In the genomic region with DNA sequence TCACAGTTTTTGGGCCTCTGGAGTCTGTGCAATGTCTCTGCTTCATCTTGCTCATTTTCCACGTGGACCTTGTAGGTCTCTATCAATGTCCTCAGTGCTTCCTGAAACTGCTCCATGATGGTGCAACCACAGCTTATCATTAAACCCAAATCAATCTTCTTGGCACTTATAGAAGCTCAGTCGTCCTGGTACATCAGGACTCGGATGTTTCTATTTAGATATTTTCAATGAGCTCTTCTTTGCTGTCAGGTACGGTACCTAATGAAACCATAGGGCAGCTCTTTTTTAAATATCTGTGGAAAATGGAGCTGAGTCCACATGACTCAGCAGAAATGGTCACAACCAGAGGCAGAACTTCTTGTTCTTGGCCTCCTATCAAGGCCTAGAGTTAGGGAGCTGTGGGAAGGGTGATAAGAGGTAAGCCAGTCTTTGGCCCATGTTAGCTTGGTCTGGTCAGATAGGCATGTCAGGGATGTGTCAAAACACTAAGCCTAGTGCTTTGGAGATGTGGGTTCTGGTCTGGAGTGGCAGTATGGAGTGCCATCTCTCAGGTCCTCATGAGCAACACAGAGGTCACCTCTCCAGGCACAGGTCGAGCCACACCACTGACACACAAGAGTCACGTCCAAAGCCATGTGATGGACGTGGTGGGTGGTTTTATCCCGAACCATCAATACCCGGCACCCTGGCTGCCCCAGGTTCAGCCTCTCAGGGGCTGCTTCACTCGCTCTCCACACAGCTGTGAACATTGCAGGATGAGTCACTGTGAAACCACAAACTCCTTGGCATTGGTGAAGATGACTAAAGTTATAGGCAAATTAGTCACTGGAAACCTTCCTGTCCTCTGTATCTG, we compare ENCODE assay signal across 1 cellular context.
TF ChIP-seq lines count a peak whose summit lies in the region.

No MANE protein-coding gene starts in this region.

TF ChIP-seq in K562, 482 proteins besides CTCF, POLR2A, EP300 and RAD21 (continued from another document and continues in another):
- TF ChIP-seq ZBTB40 (IDR thresholded peaks at IDR 0.05) (no peak), ZBTB40 (CRISPR knock-in tag; IDR thresholded peaks at IDR 0.05) (no peak), TEAD4 (IDR thresholded peaks at IDR 0.05; ENCODE audit: low read length) (peak; percentile 89), TEAD4 (CRISPR knock-in tag; IDR thresholded peaks at IDR 0.05; ENCODE audit: borderline replicate concordance) (no peak), POLR3G (IDR thresholded peaks at IDR 0.05; ENCODE audit: extremely low read depth, insufficient read length, insufficient replicate concordance) (no peak), TBP (optimal IDR thresholded peaks at IDR 0.05; ENCODE audit: low read depth, low read length) (peak; percentile 64), RBFOX2 (IDR thresholded peaks at IDR 0.05; ENCODE audit: low read depth, low read length) (peak; percentile 56), CBX8 (IDR thresholded peaks at IDR 0.05; ENCODE audit: borderline replicate concordance, extremely low read depth, low read depth, low read length, poor library complexity, severe bottlenecking) (no peak), PHTF2 (CRISPR knock-in tag; IDR thresholded peaks at IDR 0.05) (no peak), COPS2 (conservative IDR thresholded peaks at IDR 0.05) (no peak), HDAC3 (IDR thresholded peaks at IDR 0.05; ENCODE audit: borderline replicate concordance, partially characterized antibody) (peak; percentile 83), RBM15 (IDR thresholded peaks at IDR 0.05; ENCODE audit: insufficient read depth, low read length) (no peak), KAT7 (CRISPR knock-in tag; IDR thresholded peaks at IDR 0.05; ENCODE audit: borderline replicate concordance) (peak; percentile 26; the same call in 1 of the 2 replicates), SIN3A (IDR thresholded peaks at IDR 0.05; ENCODE audit: borderline replicate concordance in 2 of 2, control insufficient read depth in 1 of 2, low read depth in 2 of 2, low read length in 2 of 2) (peak in 1 of 2 experiments; percentile 62; a peak in 1 of 4 replicates), HDAC2 (IDR thresholded peaks at IDR 0.05) (peak; percentile 90), CTBP1 (IDR thresholded peaks at IDR 0.05; ENCODE audit: borderline replicate concordance) (peak; percentile 93), HCFC1 (IDR thresholded peaks at IDR 0.05; ENCODE audit: low read depth, low read length) (no peak; the same call in 1 of the 2 replicates), SMARCA4 (IDR thresholded peaks at IDR 0.05) (peak; percentile 97), MEF2D (tag; conservative IDR thresholded peaks at IDR 0.05; ENCODE audit: low read depth) (peak; percentile 61), SP2 (IDR thresholded peaks at IDR 0.05; ENCODE audit: extremely low read depth, low read depth, low read length, poor library complexity, severe bottlenecking) (no peak), ZNF232 (CRISPR knock-in tag; IDR thresholded peaks at IDR 0.05) (no peak), CUX1 (CRISPR knock-in tag; IDR thresholded peaks at IDR 0.05) (peak; percentile 82), ZNF57 (CRISPR knock-in tag; IDR thresholded peaks at IDR 0.05) (no peak), NR2F6 (CRISPR knock-in tag; IDR thresholded peaks at IDR 0.05) (no peak), SMAD4 (CRISPR knock-in tag; conservative IDR thresholded peaks at IDR 0.05) (peak; percentile 87; the same call in 1 of the 2 replicates), ZBTB17 (CRISPR knock-in tag; IDR thresholded peaks at IDR 0.05) (peak; percentile 83), MYNN (IDR thresholded peaks at IDR 0.05) (peak; percentile 92), MYNN (CRISPR knock-in tag; IDR thresholded peaks at IDR 0.05) (no peak), DPF2 (IDR thresholded peaks at IDR 0.05) (peak; percentile 99), ZBTB2 (IDR thresholded peaks at IDR 0.05) (peak; percentile 88), ZNF384 (IDR thresholded peaks at IDR 0.05; ENCODE audit: low read depth, low read length) (no peak), RB1 (IDR thresholded peaks at IDR 0.05; ENCODE audit: low read depth) (peak; percentile 54), CC2D1A (IDR thresholded peaks at IDR 0.05) (peak; percentile 89; the same call in 1 of the 2 replicates), CSDE1 (IDR thresholded peaks at IDR 0.05) (no peak), SMARCC2 (IDR thresholded peaks at IDR 0.05; ENCODE audit: low read depth) (peak; percentile 89), MTF1 (CRISPR knock-in tag; IDR thresholded peaks at IDR 0.05; ENCODE audit: borderline replicate concordance) (no peak; the same call in 1 of the 2 replicates), ZNF507 (tag; conservative IDR thresholded peaks at IDR 0.05) (no peak), ZNF3 (CRISPR knock-in tag; IDR thresholded peaks at IDR 0.05) (no peak), MAX (CRISPR knock-in tag; IDR thresholded peaks at IDR 0.05) (peak; percentile 59)
- TF ChIP-seq, protein P1, sequence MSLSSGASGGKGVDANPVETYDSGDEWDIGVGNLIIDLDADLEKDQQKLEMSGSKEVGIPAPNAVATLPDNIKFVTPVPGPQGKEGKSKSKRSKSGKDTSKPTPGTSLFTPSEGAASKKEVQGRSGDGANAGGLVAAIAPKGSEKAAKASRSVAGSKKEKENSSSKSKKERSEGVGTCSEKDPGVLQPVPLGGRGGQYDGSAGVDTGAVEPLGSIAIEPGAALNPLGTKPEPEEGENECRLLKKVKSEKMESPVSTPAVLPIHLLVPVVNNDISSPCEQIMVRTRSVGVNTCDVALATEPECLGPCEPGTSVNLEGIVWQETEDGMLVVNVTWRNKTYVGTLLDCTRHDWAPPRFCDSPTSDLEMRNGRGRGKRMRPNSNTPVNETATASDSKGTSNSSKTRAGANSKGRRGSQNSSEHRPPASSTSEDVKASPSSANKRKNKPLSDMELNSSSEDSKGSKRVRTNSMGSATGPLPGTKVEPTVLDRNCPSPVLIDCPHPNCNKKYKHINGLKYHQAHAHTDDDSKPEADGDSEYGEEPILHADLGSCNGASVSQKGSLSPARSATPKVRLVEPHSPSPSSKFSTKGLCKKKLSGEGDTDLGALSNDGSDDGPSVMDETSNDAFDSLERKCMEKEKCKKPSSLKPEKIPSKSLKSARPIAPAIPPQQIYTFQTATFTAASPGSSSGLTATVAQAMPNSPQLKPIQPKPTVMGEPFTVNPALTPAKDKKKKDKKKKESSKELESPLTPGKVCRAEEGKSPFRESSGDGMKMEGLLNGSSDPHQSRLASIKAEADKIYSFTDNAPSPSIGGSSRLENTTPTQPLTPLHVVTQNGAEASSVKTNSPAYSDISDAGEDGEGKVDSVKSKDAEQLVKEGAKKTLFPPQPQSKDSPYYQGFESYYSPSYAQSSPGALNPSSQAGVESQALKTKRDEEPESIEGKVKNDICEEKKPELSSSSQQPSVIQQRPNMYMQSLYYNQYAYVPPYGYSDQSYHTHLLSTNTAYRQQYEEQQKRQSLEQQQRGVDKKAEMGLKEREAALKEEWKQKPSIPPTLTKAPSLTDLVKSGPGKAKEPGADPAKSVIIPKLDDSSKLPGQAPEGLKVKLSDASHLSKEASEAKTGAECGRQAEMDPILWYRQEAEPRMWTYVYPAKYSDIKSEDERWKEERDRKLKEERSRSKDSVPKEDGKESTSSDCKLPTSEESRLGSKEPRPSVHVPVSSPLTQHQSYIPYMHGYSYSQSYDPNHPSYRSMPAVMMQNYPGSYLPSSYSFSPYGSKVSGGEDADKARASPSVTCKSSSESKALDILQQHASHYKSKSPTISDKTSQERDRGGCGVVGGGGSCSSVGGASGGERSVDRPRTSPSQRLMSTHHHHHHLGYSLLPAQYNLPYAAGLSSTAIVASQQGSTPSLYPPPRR (CRISPR knock-in tag; IDR thresholded peaks at IDR 0.05; ENCODE audit: borderline replicate concordance): peak; percentile 66; the same call in 1 of the 2 replicates
